18 cellular contexts compared by ENCODE assay signal in genomic region chr4:186953601-186954260, GRCh38.
DNase-seq lines count a peak whose midpoint lies in the region; ATAC-seq and TF ChIP-seq lines count a peak whose summit lies in the region.
"Had no signal": no experiment of that assay in that cellular context is flagged by ENCODE, and none has a peak within 500 bp of the region (broad histone marks: within the 10 kb centered on the region; RNA-seq: fewer than 3 reads in every experiment).

No MANE protein-coding gene starts in this region.

- no peaks in the 10 kb centered on the region for H3K9me3 ChIP-seq in left ventricle myocardium inferior (replicated peaks)
- H3K9me3 ChIP-seq in skeletal muscle satellite cell (replicated peaks; ENCODE audit: low read length): no peaks in the 10 kb centered on the region

- H3K4me3 ChIP-seq in left ventricle myocardium inferior (no peak overlapping the region), skeletal muscle satellite cell (ENCODE audit: low read length) (no peak overlapping the region), brain microvascular endothelial cell (ENCODE audit: low read depth, low read length) (no peak overlapping the region)
- H3K4me3 ChIP-seq: coronary artery had no signal

- no peaks in the 10 kb centered on the region for H3K36me3 Mint-ChIP-seq in stimulated activated memory B cell treated with anti-CD40 and anti-IgM and Interleukin-4, amounts not matched to agents 10 μg/mL and 1 μg/mL and 100 μg/mL, for 72 hours
- no peaks in the 10 kb centered on the region for H3K36me3 Mint-ChIP-seq in mesothelial cell of epicardium
- H3K36me3 Mint-ChIP-seq: memory B cell had no signal

- H3K27ac Mint-ChIP-seq in stimulated activated memory B cell treated with anti-CD40 and anti-IgM and Interleukin-4, amounts not matched to agents 10 μg/mL and 1 μg/mL and 100 μg/mL, for 72 hours: no peak overlapping the region
- no peak overlapping the region for H3K27ac Mint-ChIP-seq in mesothelial cell of epicardium
- H3K27ac Mint-ChIP-seq: memory B cell; nephron progenitor cell; stimulated activated naive CD8-positive, alpha-beta T cell treated with anti-CD3 and anti-CD28 coated beads, Interleukin-15, amount 100 ng/mL, for 72 hours had no signal

- no peak for ATAC-seq in stimulated activated memory B cell treated with anti-CD40 and anti-IgM and Interleukin-4, amounts not matched to agents 10 μg/mL and 1 μg/mL and 100 μg/mL, for 72 hours
- ATAC-seq in GM21825 (IDR thresholded peaks at IDR 0.05; ENCODE audit: unreplicated experiment): no peak
- ATAC-seq: stimulated activated naive CD8-positive, alpha-beta T cell treated with anti-CD3 and anti-CD28 coated beads, Interleukin-15, amount 100 ng/mL, for 72 hours had no signal

- intact Hi-C loops in left ventricle myocardium inferior (cut with micrococcal nuclease): no loop called here

- H3K4me3 Mint-ChIP-seq in stimulated activated memory B cell treated with anti-CD40 and anti-IgM and Interleukin-4, amounts not matched to agents 10 μg/mL and 1 μg/mL and 100 μg/mL, for 72 hours: no peak overlapping the region
- no peak overlapping the region for H3K4me3 Mint-ChIP-seq in mesothelial cell of epicardium
- H3K4me3 Mint-ChIP-seq: memory B cell; nephron progenitor cell; stimulated activated naive CD8-positive, alpha-beta T cell treated with anti-CD3 and anti-CD28 coated beads, Interleukin-15, amount 100 ng/mL, for 72 hours had no signal

- in situ Hi-C loops in brain microvascular endothelial cell (cut with HindIII; ENCODE audit: low pct_ligation_motif_present, low sequenced_read_pairs): no loop called here

- H3K27me3 Mint-ChIP-seq in stimulated activated memory B cell treated with anti-CD40 and anti-IgM and Interleukin-4, amounts not matched to agents 10 μg/mL and 1 μg/mL and 100 μg/mL, for 72 hours: no peaks in the 10 kb centered on the region
- no peaks in the 10 kb centered on the region for H3K27me3 Mint-ChIP-seq in mesothelial cell of epicardium (ENCODE audit: low read depth)
- H3K27me3 Mint-ChIP-seq: memory B cell; stimulated activated naive CD8-positive, alpha-beta T cell treated with anti-CD3 and anti-CD28 coated beads, Interleukin-15, amount 100 ng/mL, for 72 hours had no signal

- H3K27ac ChIP-seq in left ventricle myocardium inferior (replicated peaks) (peak overlapping the region; percentile 18), brain microvascular endothelial cell (no peak overlapping the region)
- H3K27ac ChIP-seq: coronary artery had no signal

- TF ChIP-seq CTCF in left ventricle myocardium inferior (IDR thresholded peaks at IDR 0.05; ENCODE audit: borderline replicate concordance) (no peak), brain microvascular endothelial cell (IDR thresholded peaks at IDR 0.05; ENCODE audit: low read depth, low read length, missing control alignments) (no peak), mesothelial cell of epicardium (IDR thresholded peaks at IDR 0.05; ENCODE audit: unreplicated experiment) (no peak)

- H3K36me3 ChIP-seq in left ventricle myocardium inferior (no peaks in the 10 kb centered on the region), skeletal muscle satellite cell (ENCODE audit: insufficient read depth, low read length) (no peaks in the 10 kb centered on the region), brain microvascular endothelial cell (replicated peaks) (no peaks in the 10 kb centered on the region)

- H3K4me1 Mint-ChIP-seq in stimulated activated memory B cell treated with anti-CD40 and anti-IgM and Interleukin-4, amounts not matched to agents 10 μg/mL and 1 μg/mL and 100 μg/mL, for 72 hours: no peaks in the 10 kb centered on the region
- peaks cover 11% of the 10 kb centered on the region for H3K4me1 Mint-ChIP-seq in mesothelial cell of epicardium
- H3K4me1 Mint-ChIP-seq: memory B cell; stimulated activated naive CD8-positive, alpha-beta T cell treated with anti-CD3 and anti-CD28 coated beads, Interleukin-15, amount 100 ng/mL, for 72 hours had no signal

- H3K4me2 ChIP-seq in skeletal muscle satellite cell (ENCODE audit: low read length): peak overlapping the region; percentile 19

- no peaks in the 10 kb centered on the region for H3K9me3 Mint-ChIP-seq in stimulated activated memory B cell treated with anti-CD40 and anti-IgM and Interleukin-4, amounts not matched to agents 10 μg/mL and 1 μg/mL and 100 μg/mL, for 72 hours
- H3K9me3 Mint-ChIP-seq in mesothelial cell of epicardium: no peaks in the 10 kb centered on the region
- H3K9me3 Mint-ChIP-seq: memory B cell, nephron progenitor cell had no signal

- DNase-seq in EL: peak; percentile 18
- DNase-seq in SHP77 (lab: John Stamatoyannopoulos, UW): peak; percentile 60
- no peak for DNase-seq in left ventricle myocardium inferior
- no peak for DNase-seq in brain microvascular endothelial cell
- DNase-seq in mesothelial cell of epicardium (ENCODE audit: low spot score in 2 of 2, unreplicated experiment in 2 of 2): no peak
- DNase-seq: activated CD4-positive, alpha-beta T cell treated with anti-CD3 and anti-CD28 coated beads, Interleukin-2, amount 50 U/mL, for 1 hour; activated naive CD4-positive, alpha-beta T cell treated with Interleukin-2 at 50 U/mL for 16 hours; AML-193; IMR-90; NCI-H2081 treated with DMSO at 0.1 percent for 48 hours; NCI-H510A treated with DMSO at 0.1 percent for 48 hours; nephron progenitor cell; stimulated activated naive CD8-positive, alpha-beta T cell treated with anti-CD3 and anti-CD28 coated beads, Interleukin-15, amount 100 ng/mL, for 72 hours had no signal

- peaks cover 3% of the 10 kb centered on the region for H3K4me1 ChIP-seq in left ventricle myocardium inferior
- H3K4me1 ChIP-seq in skeletal muscle satellite cell (ENCODE audit: control insufficient read depth, insufficient read depth, low read length): peaks cover 17% of the 10 kb centered on the region

- H3K9ac ChIP-seq in skeletal muscle satellite cell (ENCODE audit: low read depth, low read length): no peak overlapping the region

- H3K27me3 ChIP-seq in left ventricle myocardium inferior (ENCODE audit: low read depth) (no peaks in the 10 kb centered on the region), skeletal muscle satellite cell (ENCODE audit: control insufficient read depth, insufficient read depth, low read length) (no peaks in the 10 kb centered on the region), brain microvascular endothelial cell (replicated peaks) (no peaks in the 10 kb centered on the region)

Comparison
In these comparisons a context has a peak if more than half of its experiments do, and no peak if none do; other contexts are left out.
1. DNase-seq: peak in EL (single experiment) and SHP77 (2 of 2); none in left ventricle myocardium inferior (single experiment), brain microvascular endothelial cell (single experiment) and mesothelial cell of epicardium (0 of 2).